Comparison of ENCODE assay signal across 11 cellular contexts in the genomic region with DNA sequence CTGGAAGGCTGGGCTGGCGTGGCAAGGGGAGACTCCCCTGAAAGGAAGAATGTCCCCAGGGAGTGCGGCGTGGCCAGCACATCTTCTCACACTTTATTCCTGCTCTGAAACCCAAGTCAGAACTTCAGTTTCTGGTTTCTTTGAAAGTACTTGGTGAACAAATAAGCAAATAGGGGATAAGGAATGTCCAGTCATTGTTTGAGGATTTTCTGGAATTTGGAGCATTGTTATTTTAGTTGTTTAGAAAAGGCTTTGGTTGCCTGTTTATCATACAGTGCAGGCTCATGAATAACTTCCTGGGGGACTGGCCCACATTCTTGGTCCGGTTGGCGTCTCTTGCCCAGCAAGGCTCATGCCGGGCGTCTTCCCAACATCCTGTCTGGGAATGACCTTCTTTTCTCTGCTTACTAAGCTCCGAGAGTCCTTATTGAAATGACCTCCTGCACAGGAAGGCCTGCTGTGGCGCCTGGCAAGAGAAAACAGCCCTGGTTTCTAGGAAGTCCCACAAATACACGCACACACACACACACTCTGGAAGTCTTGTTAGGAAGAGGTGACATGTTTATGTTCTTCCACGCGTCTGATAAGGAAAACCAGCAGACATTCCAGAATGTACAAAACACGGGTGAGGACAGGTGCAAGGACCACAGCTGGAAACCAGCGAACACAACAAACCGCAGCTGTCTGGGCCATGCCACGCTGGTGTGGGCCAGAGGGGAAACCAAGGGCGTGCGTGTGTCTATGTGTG.
A peak's percentile ranks its signal among the peaks of the same experiment; 100 is the strongest.
DNase-seq lines count a peak whose midpoint lies in the region; ATAC-seq, FAIRE-seq and TF ChIP-seq lines count a peak whose summit lies in the region.
"Had no signal": no experiment of that assay in that cellular context is flagged by ENCODE, and none has a peak within 500 bp of the region (broad histone marks: within the 10 kb centered on the region; RNA-seq: fewer than 3 reads in every experiment).

No MANE protein-coding gene starts in this region.

- TF ChIP-seq EP300 in SK-N-SH (IDR thresholded peaks at IDR 0.05; ENCODE audit: borderline replicate concordance in 1 of 2, low read depth in 1 of 2, low read length in 1 of 2) (peak in 1 of 2 experiments; percentile 74; a peak in 1 of 4 replicates), tibial nerve (IDR thresholded peaks at IDR 0.05) (no peak)

- no peak overlapping the region for H3K4me3 ChIP-seq in BLaER1 treated with 17β-estradiol and CSF1 and Interleukin-3, amounts not matched to agents 10 nM and 100 nM
- H3K4me3 ChIP-seq in SK-N-SH (ENCODE audit: low read depth in 2 of 2, low read length in 1 of 2) (no peak overlapping the region), foreskin fibroblast (ENCODE audit: low read depth in 1 of 2, low read length in 2 of 2) (no peak overlapping the region), osteoblast (ENCODE audit: insufficient read depth, low read length) (peak overlapping the region; percentile 26), pancreas (no peak overlapping the region), tibial nerve (no peak overlapping the region)

- TF ChIP-seq POLR2A in tibial nerve (IDR thresholded peaks at IDR 0.05): no peak

- ATAC-seq in pancreas (no peak), GM21423 (IDR thresholded peaks at IDR 0.05; ENCODE audit: unreplicated experiment) (no peak), HG03280 (IDR thresholded peaks at IDR 0.05; ENCODE audit: unreplicated experiment) (no peak)

- FAIRE-seq in pancreas (lab: Jason Lieb, UNC): no peak
- FAIRE-seq: small intestine had no signal

- intact Hi-C loops in pancreas (cut with DNase I): no loop called here

- no peak for DNase-seq in SK-N-SH
- peak; percentile 90 to 92 for DNase-seq in foreskin fibroblast
- peak; percentile 80 for DNase-seq in osteoblast (ENCODE audit: insufficient read length, low spot score, missing footprints)
- DNase-seq in pancreas: no peak
- no peak for DNase-seq in tibial nerve (ENCODE audit: low spot score in 2 of 2)
- DNase-seq: GF-D8, NCI-H2081, small intestine had no signal

- no peak overlapping the region for H3K9ac ChIP-seq in BLaER1 treated with 17β-estradiol and CSF1 and Interleukin-3, amounts not matched to agents 10 nM and 100 nM
- peak overlapping the region; percentile 57 for H3K9ac ChIP-seq in SK-N-SH

- peak overlapping the region; percentile 10 to 84 (median 71); a peak in 21 of 22 replicates for H3K4me2 ChIP-seq in BLaER1 treated with 17β-estradiol and CSF1 and Interleukin-3, amounts not matched to agents 10 nM and 100 nM
- H3K4me2 ChIP-seq in SK-N-SH (peak overlapping the region; percentile 45; the same call in 1 of the 2 replicates), osteoblast (ENCODE audit: insufficient read depth, low read length) (peak overlapping the region; percentile 55)

- no peaks in the 10 kb centered on the region for H3K9me2 ChIP-seq in SK-N-SH

- peaks cover 37% of the 10 kb centered on the region for H3F3A ChIP-seq in SK-N-SH (replicated peaks; ENCODE audit: insufficient read depth)

- H3K79me2 ChIP-seq in SK-N-SH (ENCODE audit: insufficient read depth) (no peaks in the 10 kb centered on the region), osteoblast (ENCODE audit: insufficient read depth, low read length) (no peaks in the 10 kb centered on the region)

- peaks cover 26 to 53% (median 36%) of the 10 kb centered on the region in 10 experiments for H3K4me1 ChIP-seq in BLaER1 treated with 17β-estradiol and CSF1 and Interleukin-3, amounts not matched to agents 10 nM and 100 nM
- H3K4me1 ChIP-seq in SK-N-SH (ENCODE audit: control insufficient read depth in 1 of 2, insufficient read depth in 2 of 2, low read depth in 1 of 2, low read length in 1 of 2) (peaks cover 0 to 14% of the 10 kb centered on the region in 2 experiments; a peak in 3 of 4 replicates), osteoblast (ENCODE audit: insufficient read depth, low read length) (peaks cover 34% of the 10 kb centered on the region), pancreas (peaks cover 0 to 7% (median 6%) of the 10 kb centered on the region in 3 donors), tibial nerve (peaks cover 0 to 42% (median 27%) of the 10 kb centered on the region in 4 donors)

- CTCF ChIA-PET in SK-N-SH (lab: Yijun Ruan, JAX): no interaction called here

- TF ChIP-seq CTCF in SK-N-SH (IDR thresholded peaks at IDR 0.05) (no peak), foreskin fibroblast (IDR thresholded peaks at IDR 0.05; ENCODE audit: low read depth, low read length) (no peak), osteoblast (IDR thresholded peaks at IDR 0.05; ENCODE audit: extremely low read depth, low read depth, low read length) (no peak), pancreas (IDR thresholded peaks at IDR 0.05) (no peak), tibial nerve (IDR thresholded peaks at IDR 0.05) (no peak)

- 66% methylated on average over 18 of the region's 18 CpGs for WGBS in SK-N-SH (ENCODE audit: low lambda C conversion rate)
- 84 to 86% methylated on average over 18 of the region's 18 CpGs for WGBS in pancreas, 2 donors
- WGBS in tibial nerve, 2 donors: 54 to 66% methylated on average over 18 of the region's 18 CpGs

- H3K27me3 ChIP-seq in BLaER1 treated with 17β-estradiol and CSF1 and Interleukin-3, amounts not matched to agents 10 nM and 100 nM: no peaks in the 10 kb centered on the region
- H3K27me3 ChIP-seq in SK-N-SH (ENCODE audit: insufficient read depth) (no peaks in the 10 kb centered on the region), osteoblast (ENCODE audit: insufficient read depth, low read length) (no peaks in the 10 kb centered on the region), pancreas (no peaks in the 10 kb centered on the region), tibial nerve (no peaks in the 10 kb centered on the region)

- no peaks in the 10 kb centered on the region for H3K36me3 ChIP-seq in BLaER1 treated with 17β-estradiol and CSF1 and Interleukin-3, amounts not matched to agents 10 nM and 100 nM
- no peaks in the 10 kb centered on the region for H3K36me3 ChIP-seq in SK-N-SH (replicated peaks in 1 of 2; ENCODE audit: control insufficient read depth in 1 of 2, insufficient read depth in 2 of 2, low read length in 1 of 2)
- H3K36me3 ChIP-seq in osteoblast (ENCODE audit: insufficient read depth, low read length): no peaks in the 10 kb centered on the region
- no peaks in the 10 kb centered on the region for H3K36me3 ChIP-seq in pancreas
- H3K36me3 ChIP-seq in tibial nerve: no peaks in the 10 kb centered on the region

- TF ChIP-seq RAD21 in SK-N-SH (IDR thresholded peaks at IDR 0.05; ENCODE audit: low read length): no peak

- no peak overlapping the region for H3K27ac ChIP-seq in BLaER1 treated with 17β-estradiol and CSF1 and Interleukin-3, amounts not matched to agents 10 nM and 100 nM
- H3K27ac ChIP-seq in SK-N-SH (ENCODE audit: low read depth in 2 of 2, low read length in 1 of 2): peak overlapping the region in 1 of 2 experiments; percentile 90; a peak in 3 of 4 replicates
- H3K27ac ChIP-seq in osteoblast (ENCODE audit: low read depth, low read length): peak overlapping the region; percentile 92
- H3K27ac ChIP-seq in pancreas: no peak overlapping the region
- peak overlapping the region in 2 of 4 donors; percentile 3 to 40 for H3K27ac ChIP-seq in tibial nerve

- peak overlapping the region; percentile 71; the same call in 1 of the 2 replicates for H2AFZ ChIP-seq in SK-N-SH (ENCODE audit: low read depth)
- no peak overlapping the region for H2AFZ ChIP-seq in osteoblast (ENCODE audit: low read length)

- H3K9me3 ChIP-seq in BLaER1 treated with 17β-estradiol and CSF1 and Interleukin-3, amounts not matched to agents 10 nM and 100 nM (replicated peaks in 1 of 11): no peaks in the 10 kb centered on the region
- H3K9me3 ChIP-seq in SK-N-SH (no peaks in the 10 kb centered on the region), osteoblast (ENCODE audit: low read depth, low read length) (no peaks in the 10 kb centered on the region), pancreas (no peaks in the 10 kb centered on the region), tibial nerve (no peaks in the 10 kb centered on the region)

- POLR2A ChIA-PET in SK-N-SH (lab: Yijun Ruan, JAX): no interaction called here

- H4K20me1 ChIP-seq in BLaER1 treated with 17β-estradiol and CSF1 and Interleukin-3, amounts not matched to agents 10 nM and 100 nM: no peaks in the 10 kb centered on the region
- H4K20me1 ChIP-seq in SK-N-SH (ENCODE audit: insufficient read depth) (no peaks in the 10 kb centered on the region), osteoblast (ENCODE audit: insufficient read depth, low read length) (no peaks in the 10 kb centered on the region)

TF ChIP-seq in SK-N-SH, 30 proteins besides CTCF, POLR2A, EP300 and RAD21 (continues in another document):
- TF ChIP-seq, protein P1, sequence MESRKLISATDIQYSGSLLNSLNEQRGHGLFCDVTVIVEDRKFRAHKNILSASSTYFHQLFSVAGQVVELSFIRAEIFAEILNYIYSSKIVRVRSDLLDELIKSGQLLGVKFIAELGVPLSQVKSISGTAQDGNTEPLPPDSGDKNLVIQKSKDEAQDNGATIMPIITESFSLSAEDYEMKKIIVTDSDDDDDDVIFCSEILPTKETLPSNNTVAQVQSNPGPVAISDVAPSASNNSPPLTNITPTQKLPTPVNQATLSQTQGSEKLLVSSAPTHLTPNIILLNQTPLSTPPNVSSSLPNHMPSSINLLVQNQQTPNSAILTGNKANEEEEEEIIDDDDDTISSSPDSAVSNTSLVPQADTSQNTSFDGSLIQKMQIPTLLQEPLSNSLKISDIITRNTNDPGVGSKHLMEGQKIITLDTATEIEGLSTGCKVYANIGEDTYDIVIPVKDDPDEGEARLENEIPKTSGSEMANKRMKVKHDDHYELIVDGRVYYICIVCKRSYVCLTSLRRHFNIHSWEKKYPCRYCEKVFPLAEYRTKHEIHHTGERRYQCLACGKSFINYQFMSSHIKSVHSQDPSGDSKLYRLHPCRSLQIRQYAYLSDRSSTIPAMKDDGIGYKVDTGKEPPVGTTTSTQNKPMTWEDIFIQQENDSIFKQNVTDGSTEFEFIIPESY (IDR thresholded peaks at IDR 0.05; ENCODE audit: borderline replicate concordance, low read depth): 0 out of 2 replicates have a peak, but pooled peaks have one; percentile 24
- TF ChIP-seq, protein P2, sequence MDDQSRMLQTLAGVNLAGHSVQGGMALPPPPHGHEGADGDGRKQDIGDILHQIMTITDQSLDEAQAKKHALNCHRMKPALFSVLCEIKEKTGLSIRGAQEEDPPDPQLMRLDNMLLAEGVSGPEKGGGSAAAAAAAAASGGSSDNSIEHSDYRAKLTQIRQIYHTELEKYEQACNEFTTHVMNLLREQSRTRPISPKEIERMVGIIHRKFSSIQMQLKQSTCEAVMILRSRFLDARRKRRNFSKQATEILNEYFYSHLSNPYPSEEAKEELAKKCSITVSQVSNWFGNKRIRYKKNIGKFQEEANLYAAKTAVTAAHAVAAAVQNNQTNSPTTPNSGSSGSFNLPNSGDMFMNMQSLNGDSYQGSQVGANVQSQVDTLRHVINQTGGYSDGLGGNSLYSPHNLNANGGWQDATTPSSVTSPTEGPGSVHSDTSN (IDR thresholded peaks at IDR 0.05): 0 out of 2 replicates have a peak, but pooled peaks have one; percentile 6
- TF ChIP-seq ELF1 (IDR thresholded peaks at IDR 0.05) (peak; percentile 18; the same call in 1 of the 2 replicates), TCF12 (IDR thresholded peaks at IDR 0.05) (peak; percentile 69), MXI1 (IDR thresholded peaks at IDR 0.05; ENCODE audit: low read depth, low read length) (no peak), FOXJ3 (CRISPR knock-in tag; IDR thresholded peaks at IDR 0.05) (no peak), FOSL2 (IDR thresholded peaks at IDR 0.05; ENCODE audit: borderline replicate concordance, low read depth) (peak; percentile 39)

Comparison
In these comparisons a context has a peak if more than half of its experiments do, and no peak if none do; other contexts are left out.
1. DNase-seq: peak in foreskin fibroblast (2 of 2) and osteoblast (single experiment); none in SK-N-SH (single experiment), pancreas (0 of 6) and tibial nerve (0 of 2).
2. Peak in every context shown above with its lines, with median percentiles within 50 percentile points of each other: H3K4me2 ChIP-seq.